In the genomic region with DNA sequence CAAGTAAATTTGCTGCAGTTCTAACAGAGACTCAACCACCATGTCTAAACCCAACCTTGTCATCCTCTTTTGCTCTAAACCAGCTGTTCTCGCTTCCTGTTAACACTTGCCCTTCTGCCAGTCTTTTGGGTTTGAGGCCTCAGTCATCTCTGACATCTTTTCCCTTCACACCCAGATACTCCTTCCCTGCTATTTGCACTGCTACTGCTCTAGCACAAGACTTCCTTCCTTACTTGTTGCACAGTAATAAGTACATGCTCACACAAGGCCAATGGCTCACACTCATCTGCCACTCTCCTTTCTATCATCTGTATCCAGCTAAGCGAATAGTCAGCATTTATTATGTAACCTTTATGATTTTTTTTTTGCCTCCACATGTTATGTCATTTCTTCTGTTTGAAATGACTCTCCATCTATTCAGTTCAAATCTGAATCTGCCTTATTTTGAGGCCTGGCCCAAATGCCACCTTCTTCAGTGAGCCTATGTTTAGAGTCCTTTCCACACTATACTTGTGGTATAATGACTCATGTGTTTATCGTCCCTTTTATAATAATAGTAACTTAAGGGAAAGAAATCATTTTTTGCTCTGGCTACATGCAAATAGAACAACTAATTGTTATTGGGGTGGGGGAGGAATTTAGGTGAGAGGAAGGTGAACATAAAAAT, we compare ENCODE assay signal across 8 cellular contexts. TPM values are rescaled to one million over a fixed set of nuclear protein-coding genes. Genes with fewer than 3 reads are reported as not detected.
DNase-seq lines count a peak whose midpoint lies in the region; ATAC-seq and TF ChIP-seq lines count a peak whose summit lies in the region.

No MANE protein-coding gene starts in this region.

- H3K9me3 ChIP-seq in Karpas-422 (ENCODE audit: low read length) = no peaks in the 10 kb centered on the region
- no peaks in the 10 kb centered on the region for H3K9me3 ChIP-seq in fibroblast of lung (ENCODE audit: control insufficient read depth, insufficient read depth, low read depth, low read length)
- no peaks in the 10 kb centered on the region for H3K9me3 ChIP-seq in aorta (ENCODE audit: control insufficient read depth, low read length)

- peak; percentile 75 for ATAC-seq in GM18511 (IDR thresholded peaks at IDR 0.05; ENCODE audit: unreplicated experiment)
- ATAC-seq in GM21737 (IDR thresholded peaks at IDR 0.05; ENCODE audit: unreplicated experiment) = peak; percentile 69
- ATAC-seq in aorta (ENCODE audit: low FRiP score) = no peak

- H4K20me1 ChIP-seq in Karpas-422 (ENCODE audit: insufficient read depth, low read depth, low read length) (no peaks in the 10 kb centered on the region), fibroblast of lung (ENCODE audit: control insufficient read depth, extremely low read depth, insufficient read depth, low read length) (no peaks in the 10 kb centered on the region)

- CTCF ChIA-PET in RWPE1 (lab: Yijun Ruan, JAX) = interaction anchor here (0.6 kb wide), 1 partner anchor 237 kb away, joined by 3 read pairs; no protein-coding TSS in a partner anchor

- H3K9me2 ChIP-seq in Karpas-422 (replicated peaks; ENCODE audit: insufficient read depth, low read length) = no peaks in the 10 kb centered on the region

- H3K4me2 ChIP-seq in Karpas-422 (ENCODE audit: low read depth, low read length, poor library complexity, severe bottlenecking) = peak overlapping the region; percentile 66
- H3K4me2 ChIP-seq in fibroblast of lung (ENCODE audit: extremely low read depth, insufficient read depth, low read length) = no peak overlapping the region

- H3K79me2 ChIP-seq in Karpas-422 (ENCODE audit: low read length) (no peaks in the 10 kb centered on the region), fibroblast of lung (ENCODE audit: control insufficient read depth, insufficient read depth, low read length) (no peaks in the 10 kb centered on the region)

- H3K36me3 ChIP-seq in Karpas-422 (ENCODE audit: insufficient read depth, low read length) (no peaks in the 10 kb centered on the region), fibroblast of lung (ENCODE audit: control insufficient read depth, insufficient read depth, low read length) (peaks cover 4% of the 10 kb centered on the region), aorta (ENCODE audit: control insufficient read depth in 1 of 2, insufficient read depth in 2 of 2, low read length in 1 of 2) (no peaks in the 10 kb centered on the region)

- H3K27me3 ChIP-seq in Karpas-422 (ENCODE audit: low read length) = no peaks in the 10 kb centered on the region
- H3K27me3 ChIP-seq in fibroblast of lung (ENCODE audit: control insufficient read depth, insufficient read depth, low read length) = no peaks in the 10 kb centered on the region
- H3K27me3 ChIP-seq in aorta (ENCODE audit: control insufficient read depth in 1 of 2, insufficient read depth in 2 of 2, low read length in 1 of 2) = no peaks in the 10 kb centered on the region

- no peak overlapping the region for H3K4me3 ChIP-seq in Karpas-422 (ENCODE audit: low read length)
- no peak overlapping the region for H3K4me3 ChIP-seq in fibroblast of lung (replicated peaks in 1 of 4; ENCODE audit: control extremely low read depth in 1 of 4, insufficient read depth in 1 of 4, low read depth in 3 of 4, low read length in 4 of 4)
- no peak overlapping the region for H3K4me3 ChIP-seq in aorta (ENCODE audit: low read length in 2 of 2)

- TF ChIP-seq CTCF in fibroblast of lung (conservative IDR thresholded peaks at IDR 0.05 in 1 of 2, IDR thresholded peaks at IDR 0.05 in 1 of 2; ENCODE audit: low read depth in 1 of 2, low read length in 2 of 2) (no peak), RWPE1 (conservative IDR thresholded peaks at IDR 0.05; ENCODE audit: low read depth) (no peak)

- H3K27ac ChIP-seq in Karpas-422 (ENCODE audit: low read length) = peak overlapping the region; percentile 89
- H3K27ac ChIP-seq in fibroblast of lung (ENCODE audit: insufficient read depth, low read length) = no peak overlapping the region
- no peak overlapping the region for H3K27ac ChIP-seq in RWPE1
- H3K27ac ChIP-seq in aorta (ENCODE audit: low read depth in 1 of 2, low read length in 2 of 2) = peak overlapping the region in 1 of 2 donors; percentile 17

- H2AFZ ChIP-seq in Karpas-422 (ENCODE audit: low read length) = peak overlapping the region; percentile 89
- H2AFZ ChIP-seq in fibroblast of lung (ENCODE audit: low read length) = no peak overlapping the region

- no peak overlapping the region for H3K9ac ChIP-seq in Karpas-422 (ENCODE audit: low read length)
- H3K9ac ChIP-seq in fibroblast of lung (ENCODE audit: insufficient read depth, low read length) = no peak overlapping the region

- POLR2A ChIA-PET in RWPE1 (lab: Yijun Ruan, JAX; ENCODE audit: low non-redundant PET) = no interaction called here

- DNase-seq in Karpas-422 (peak; percentile 67), fibroblast of lung (ENCODE audit: low read depth in 2 of 2) (peak; percentile 11 to 29), RWPE1 (ENCODE audit: low spot score) (no peak), aorta (no peak)
- no peak for DNase-seq in NK-92 treated with Interleukin-12 subunit alpha and Interleukin-12 subunit beta, amount 100 ng/mL, for 24 hours (lab: John Stamatoyannopoulos, UW)
- DNase-seq in activated CD4-positive, alpha-beta T cell treated with anti-CD3 and anti-CD28 coated beads for 4 hours = no peak

- H3K4me1 ChIP-seq in Karpas-422 (ENCODE audit: low read length) (peaks cover 42% of the 10 kb centered on the region), fibroblast of lung (ENCODE audit: control insufficient read depth, extremely low read depth, insufficient read depth, low read length) (peaks cover 3% of the 10 kb centered on the region), aorta (ENCODE audit: control insufficient read depth in 1 of 2, insufficient read depth in 2 of 2, low read length in 2 of 2) (peaks cover 0 to 5% of the 10 kb centered on the region in 2 donors)

- intact Hi-C loops in aorta (cut with DNase I) = no loop called here

- WGBS in aorta, 2 donors = 65% methylated on average over 3 of the region's 3 CpGs

RNA-seq across cellular contexts. Expression of a gene that starts 22.5 kb away (rescaled TPM):
- 14.3 TPM in 1 of 2 replicates, not detected in the other for total RNA-seq in Karpas-422 (2014; rRNA removed; shearing (Covaris generic); ENCODE audit: low replicate concordance)
- 3.0 and 3.1 TPM in 2 replicates for total RNA-seq in fibroblast of lung
- polyA plus RNA-seq in fibroblast of lung = 0.09 and 0.18 TPM in 2 replicates
- polyA plus RNA-seq in fibroblast of lung (2012) = not detected in 2 replicates
- not detected in 2 replicates for polyA minus RNA-seq in fibroblast of lung (ENCODE audit: low replicate concordance)
- total RNA-seq in aorta = 1 to 10 TPM in 1 of 2 donors, under 1 TPM in 1; 0.88 to 1.3 TPM
- not detected for polyA plus RNA-seq in aorta

Comparison
In these comparisons a context has a peak if more than half of its experiments do, and no peak if none do; other contexts are left out.
1. DNase-seq: peak in Karpas-422 (single experiment) and fibroblast of lung (2 of 2); none in RWPE1 (single experiment), NK-92 treated with Interleukin-12 subunit alpha and Interleukin-12 subunit beta, amount 100 ng/mL, for 24 hours (single experiment), activated CD4-positive, alpha-beta T cell treated with anti-CD3 and anti-CD28 coated beads for 4 hours (0 of 2) and aorta (0 of 2).